ENCODE assay signal across 25 cellular contexts in the genomic region with DNA sequence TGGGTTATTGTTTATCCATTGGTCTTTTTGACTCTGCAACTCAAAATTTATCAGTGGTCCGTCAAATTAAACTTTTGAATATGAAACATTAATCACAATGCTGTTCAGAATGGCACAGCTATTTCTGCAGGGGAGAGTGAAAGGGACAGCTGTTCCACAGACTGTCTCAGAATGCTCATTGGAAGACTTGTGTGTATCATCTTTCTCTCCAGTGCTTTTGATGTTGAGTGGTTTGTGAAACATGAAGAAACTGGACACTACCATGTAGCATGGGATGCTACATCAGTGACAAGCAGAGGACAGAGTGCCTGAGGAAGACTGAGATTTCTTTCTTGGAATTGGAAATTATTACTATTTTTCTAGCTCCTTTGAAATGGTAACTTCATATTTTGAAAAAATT.
"Had no signal": no experiment of that assay in that cellular context is flagged by ENCODE, and none has a peak within 500 bp of the region (broad histone marks: within the 10 kb centered on the region; RNA-seq: fewer than 3 reads in every experiment).

No MANE protein-coding gene starts in this region.

- H3K9me3 Mint-ChIP-seq: activated T-cell treated with anti-CD3 and anti-CD28 coated beads, Interleukin-2, amount 50 U/mL, for 4 hours had no signal

- DNase-seq: activated CD4-positive, alpha-beta memory T cell treated with anti-CD3 and anti-CD28 coated beads for 36 hours; activated CD4-positive, alpha-beta T cell treated with anti-CD3 and anti-CD28 coated beads for 1 hour; activated CD4-positive, alpha-beta T cell treated with anti-CD3 and anti-CD28 coated beads, Interleukin-2, amount 10 ng/mL, durations not matched to agents 24 days and 14 days; activated CD8-positive, alpha-beta memory T cell treated with anti-CD3 and anti-CD28 coated beads for 24 hours; activated effector memory CD4-positive, alpha-beta T cell treated with anti-CD3 and anti-CD28 coated beads, Interleukin-2, amount 50 U/mL, for 16 hours; activated naive CD4-positive, alpha-beta T cell treated with Interleukin-2 at 50 U/mL for 16 hours; activated naive CD8-positive, alpha-beta T cell treated with anti-CD3 and anti-CD28 coated beads, Interleukin-2, amount 50 U/mL, for 24 hours; activated T-cell treated with anti-CD3 and anti-CD28 coated beads, Interleukin-2, amount 50 U/mL, for 4 hours; amniotic stem cell; body of pancreas; central memory CD4-positive, alpha-beta T cell; Karpas-422; NCI-H1436 treated with DMSO at 0.1 percent for 48 hours; NCI-H187 treated with DMSO at 0.1 percent for 48 hours; NCI-H2081 treated with DMSO at 0.1 percent for 48 hours; NCI-H2171 treated with DMSO at 0.1 percent for 48 hours; NCI-H226; SW 1271 had no signal

- H3K27ac ChIP-seq: ascending aorta, body of pancreas, SJSA1 had no signal

- H3K4me3 ChIP-seq: ascending aorta, body of pancreas, K562, SJSA1 had no signal

- H3K36me3 ChIP-seq: ascending aorta, SJSA1 had no signal

- H3K27me3 Mint-ChIP-seq: activated CD4-positive, alpha-beta memory T cell treated with anti-CD3 and anti-CD28 coated beads for 36 hours; activated naive CD8-positive, alpha-beta T cell treated with anti-CD3 and anti-CD28 coated beads, Interleukin-2, amount 50 U/mL, for 24 hours had no signal

- H3K9me3 ChIP-seq: ascending aorta, body of pancreas, SJSA1 had no signal

- H3K4me1 ChIP-seq: body of pancreas, SJSA1 had no signal

- H3K27me3 ChIP-seq: ascending aorta, body of pancreas, SJSA1 had no signal

- H3K4me3 Mint-ChIP-seq: activated CD4-positive, alpha-beta memory T cell treated with anti-CD3 and anti-CD28 coated beads for 36 hours; activated CD4-positive, alpha-beta T cell treated with anti-CD3 and anti-CD28 coated beads, Interleukin-2, amount 10 ng/mL, durations not matched to agents 24 days and 14 days; activated naive CD8-positive, alpha-beta T cell treated with anti-CD3 and anti-CD28 coated beads, Interleukin-2, amount 50 U/mL, for 24 hours; activated T-cell treated with anti-CD3 and anti-CD28 coated beads, Interleukin-2, amount 50 U/mL, for 4 hours; T-helper 1 cell treated with Interleukin-12 subunit alpha and Interleukin-12 subunit beta and Interleukin-4 antibody, amounts not matched to agents 30 μg/mL and 1 μg/mL, for 36 hours; WTC11 had no signal

- H3K27ac Mint-ChIP-seq: activated CD4-positive, alpha-beta memory T cell treated with anti-CD3 and anti-CD28 coated beads for 36 hours; activated CD4-positive, alpha-beta T cell treated with anti-CD3 and anti-CD28 coated beads, Interleukin-2, amount 10 ng/mL, durations not matched to agents 24 days and 14 days; activated naive CD4-positive, alpha-beta T cell treated with anti-CD3 and anti-CD28 coated beads, Interleukin-2, amount 50 U/mL, for 72 hours; activated naive CD8-positive, alpha-beta T cell treated with anti-CD3 and anti-CD28 coated beads, Interleukin-2, amount 50 U/mL, for 24 hours; T-helper 1 cell treated with Interleukin-12 subunit alpha and Interleukin-12 subunit beta and Interleukin-4 antibody, amounts not matched to agents 30 μg/mL and 1 μg/mL, for 36 hours; WTC11 had no signal

- H3K4me1 Mint-ChIP-seq: WTC11 had no signal

- FAIRE-seq: bronchial epithelial cell had no signal
